ENCODE assay signal across 20 cellular contexts in the genomic region with DNA sequence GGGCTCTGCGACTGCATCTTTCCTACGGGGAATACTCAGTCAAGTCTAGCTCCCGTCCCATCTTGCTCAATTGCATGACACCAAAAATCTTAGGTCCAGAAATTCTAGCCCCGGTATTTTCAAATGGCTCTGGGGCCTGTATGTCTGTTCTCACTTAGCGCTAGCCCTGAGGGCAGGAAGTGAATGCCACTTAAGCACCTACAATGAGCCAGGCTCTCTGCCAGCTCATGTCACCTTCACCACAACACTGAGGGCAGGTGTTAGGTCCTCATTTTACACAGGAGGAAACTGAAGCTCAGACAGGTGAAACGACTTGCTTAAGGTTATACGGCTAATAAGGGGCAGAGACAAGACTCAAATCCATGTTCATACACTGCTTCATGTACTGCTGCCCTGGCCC.
DNase-seq lines count a peak whose midpoint lies in the region; ATAC-seq and TF ChIP-seq lines count a peak whose summit lies in the region.
"Had no signal": no experiment of that assay in that cellular context is flagged by ENCODE, and none has a peak within 500 bp of the region (broad histone marks: within the 10 kb centered on the region; RNA-seq: fewer than 3 reads in every experiment).

No MANE protein-coding gene starts in this region.

- peaks cover 0 to 4% of the 10 kb centered on the region in 2 donors for H3K27me3 Mint-ChIP-seq in CD8-positive, alpha-beta memory T cell
- H3K27me3 Mint-ChIP-seq in effector memory CD8-positive, alpha-beta T cell = no peaks in the 10 kb centered on the region
- no peaks in the 10 kb centered on the region for H3K27me3 Mint-ChIP-seq in osteocyte (ENCODE audit: unreplicated experiment)

- H3K36me3 Mint-ChIP-seq in CD8-positive, alpha-beta memory T cell = no peaks in the 10 kb centered on the region
- no peaks in the 10 kb centered on the region for H3K36me3 Mint-ChIP-seq in effector memory CD8-positive, alpha-beta T cell (ENCODE audit: insufficient read depth)
- H3K36me3 Mint-ChIP-seq in osteocyte (ENCODE audit: unreplicated experiment) = no peaks in the 10 kb centered on the region

- peak; percentile 2 to 53 (median 7) for DNase-seq in CD8-positive, alpha-beta memory T cell
- peak; percentile 70 for DNase-seq in NCI-H345 (lab: John Stamatoyannopoulos, UW)
- peak; percentile 5 to 9 (median 5) for DNase-seq in effector memory CD8-positive, alpha-beta T cell
- DNase-seq in osteocyte (ENCODE audit: extremely low spot score, unreplicated experiment) = no peak
- DNase-seq in GM13976 (ENCODE audit: low spot score) = no peak
- DNase-seq: activated CD4-positive, alpha-beta T cell treated with anti-CD3 and anti-CD28 coated beads for 4 hours; activated naive CD4-positive, alpha-beta T cell treated with anti-CD3 and anti-CD28 coated beads, Interleukin-2, amount 50 U/mL, for 16 hours; COR-L47; kidney; NCI-H1048; stimulated activated CD4-positive, alpha-beta T cell treated with anti-CD3 and anti-CD28 coated beads, Interleukin-4, amount 100 ng/mL, for 1 hour; uterus had no signal

- H3K4me3 Mint-ChIP-seq in CD8-positive, alpha-beta memory T cell = peak overlapping the region in 3 of 7 donors; percentile 40 to 57 (median 54)
- H3K4me3 Mint-ChIP-seq in effector memory CD8-positive, alpha-beta T cell = no peak overlapping the region
- H3K4me3 Mint-ChIP-seq in osteocyte (ENCODE audit: unreplicated experiment) = no peak overlapping the region
- H3K4me3 Mint-ChIP-seq: neural crest cell had no signal

- H3K4me1 Mint-ChIP-seq in CD8-positive, alpha-beta memory T cell = peaks cover 18% of the 10 kb centered on the region in 3 donors
- H3K4me1 Mint-ChIP-seq in effector memory CD8-positive, alpha-beta T cell (ENCODE audit: low read depth in 2 of 2) = peaks cover 3 to 7% of the 10 kb centered on the region in 2 donors
- no peaks in the 10 kb centered on the region for H3K4me1 Mint-ChIP-seq in osteocyte (ENCODE audit: unreplicated experiment)
- H3K4me1 Mint-ChIP-seq: neural crest cell had no signal

- ATAC-seq in effector memory CD8-positive, alpha-beta T cell (replicated peaks) = peak; percentile 98
- ATAC-seq in gastroesophageal sphincter (no peak), GM19035 (IDR thresholded peaks at IDR 0.05; ENCODE audit: unreplicated experiment) (no peak)
- ATAC-seq: HCT116 had no signal

- no peak overlapping the region for H3K4me3 ChIP-seq in CD8-positive, alpha-beta memory T cell (ENCODE audit: low read length)
- no peak overlapping the region for H3K4me3 ChIP-seq in gastroesophageal sphincter
- H3K4me3 ChIP-seq: hepatocyte, prostate gland, skin epidermis, uterus had no signal

- no peaks in the 10 kb centered on the region for H3K36me3 ChIP-seq in CD8-positive, alpha-beta memory T cell (ENCODE audit: insufficient read depth, low read length)
- no peaks in the 10 kb centered on the region for H3K36me3 ChIP-seq in gastroesophageal sphincter
- H3K36me3 ChIP-seq: prostate gland, uterus had no signal

- CTCF ChIA-PET in CD8-positive, alpha-beta memory T cell (lab: Charles Lee) = no interaction called here

- TF ChIP-seq POLR2A in gastroesophageal sphincter (IDR thresholded peaks at IDR 0.05) = no peak

- peak overlapping the region in 5 of 8 donors; percentile 21 to 66 (median 62) for H3K27ac Mint-ChIP-seq in CD8-positive, alpha-beta memory T cell
- peak overlapping the region in 1 of 2 donors; percentile 29 for H3K27ac Mint-ChIP-seq in effector memory CD8-positive, alpha-beta T cell
- no peak overlapping the region for H3K27ac Mint-ChIP-seq in osteocyte (ENCODE audit: unreplicated experiment)

- in situ Hi-C loops in GM13976 (cut with MboI; ENCODE audit: low sequenced_read_pairs, unreplicated experiment) = no loop called here

- TF ChIP-seq EP300 in Ishikawa (IDR thresholded peaks at IDR 0.05; ENCODE audit: borderline replicate concordance) = peak; percentile 63; the same call in 1 of the 2 replicates
- TF ChIP-seq EP300 in gastroesophageal sphincter (IDR thresholded peaks at IDR 0.05) = no peak

- H3K9me3 ChIP-seq in CD8-positive, alpha-beta memory T cell (ENCODE audit: low read length) = no peaks in the 10 kb centered on the region
- no peaks in the 10 kb centered on the region for H3K9me3 ChIP-seq in gastroesophageal sphincter
- H3K9me3 ChIP-seq: prostate gland, uterus had no signal

- no peaks in the 10 kb centered on the region for H3K9me3 Mint-ChIP-seq in CD8-positive, alpha-beta memory T cell
- H3K9me3 Mint-ChIP-seq in effector memory CD8-positive, alpha-beta T cell = no peaks in the 10 kb centered on the region
- H3K9me3 Mint-ChIP-seq in osteocyte (ENCODE audit: unreplicated experiment) = peaks cover 12% of the 10 kb centered on the region

- TF ChIP-seq CTCF in gastroesophageal sphincter (IDR thresholded peaks at IDR 0.05) (no peak), osteocyte (IDR thresholded peaks at IDR 0.05) (no peak), GM13976 (IDR thresholded peaks at IDR 0.05; ENCODE audit: borderline replicate concordance, control extremely low read depth, extremely low read depth, insufficient read depth, missing control alignments) (no peak)

- H3K27me3 ChIP-seq in CD8-positive, alpha-beta memory T cell (ENCODE audit: insufficient read depth, low read length, poor library complexity, severe bottlenecking) = no peaks in the 10 kb centered on the region
- H3K27me3 ChIP-seq in gastroesophageal sphincter = no peaks in the 10 kb centered on the region
- H3K27me3 ChIP-seq: hepatocyte, uterus had no signal

- TF ChIP-seq RAD21 in Ishikawa (IDR thresholded peaks at IDR 0.05; ENCODE audit: low read depth) = no peak

- 71 to 100% methylated on average over 1 to 7 of the region's 7 CpGs for WGBS in gastroesophageal sphincter (ENCODE audit: low coverage in 1 of 2), 2 donors

- peaks cover 7% of the 10 kb centered on the region for H3K4me1 ChIP-seq in CD8-positive, alpha-beta memory T cell (ENCODE audit: insufficient read depth, low read length)
- no peaks in the 10 kb centered on the region for H3K4me1 ChIP-seq in gastroesophageal sphincter
- H3K4me1 ChIP-seq: prostate gland, uterus had no signal

- no peak overlapping the region for H3K27ac ChIP-seq in CD8-positive, alpha-beta memory T cell (ENCODE audit: low read depth, low read length)
- H3K27ac ChIP-seq in gastroesophageal sphincter = no peak overlapping the region
- H3K27ac ChIP-seq: hepatocyte, prostate gland, skin epidermis, uterus had no signal

- POLR2A ChIA-PET in CD8-positive, alpha-beta memory T cell (lab: Charles Lee) = no interaction called here

TF ChIP-seq in Ishikawa, 13 proteins besides CTCF, POLR2A, EP300 and RAD21:
- peak; percentile 79 for TF ChIP-seq NFIC (IDR thresholded peaks at IDR 0.05)
- TF ChIP-seq, protein P1, sequence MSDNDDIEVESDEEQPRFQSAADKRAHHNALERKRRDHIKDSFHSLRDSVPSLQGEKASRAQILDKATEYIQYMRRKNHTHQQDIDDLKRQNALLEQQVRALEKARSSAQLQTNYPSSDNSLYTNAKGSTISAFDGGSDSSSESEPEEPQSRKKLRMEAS (IDR thresholded peaks at IDR 0.05) = peak; percentile 58; the same call in 1 of the 2 replicates
- peak; percentile 43; the same call in 1 of the 2 replicates for TF ChIP-seq TEAD4 (IDR thresholded peaks at IDR 0.05)
- TF ChIP-seq EGR1 (IDR thresholded peaks at IDR 0.05) = no peak
- peak; percentile 77 for TF ChIP-seq TCF12 (IDR thresholded peaks at IDR 0.05; ENCODE audit: low read depth)
- no peak for TF ChIP-seq YY1 (IDR thresholded peaks at IDR 0.05; ENCODE audit: low read depth)
- no peak for TF ChIP-seq FOXM1 (IDR thresholded peaks at IDR 0.05; ENCODE audit: borderline replicate concordance, low read depth)
- TF ChIP-seq, protein P2, sequence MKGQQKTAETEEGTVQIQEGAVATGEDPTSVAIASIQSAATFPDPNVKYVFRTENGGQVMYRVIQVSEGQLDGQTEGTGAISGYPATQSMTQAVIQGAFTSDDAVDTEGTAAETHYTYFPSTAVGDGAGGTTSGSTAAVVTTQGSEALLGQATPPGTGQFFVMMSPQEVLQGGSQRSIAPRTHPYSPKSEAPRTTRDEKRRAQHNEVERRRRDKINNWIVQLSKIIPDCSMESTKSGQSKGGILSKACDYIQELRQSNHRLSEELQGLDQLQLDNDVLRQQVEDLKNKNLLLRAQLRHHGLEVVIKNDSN (IDR thresholded peaks at IDR 0.05) = no peak
- TF ChIP-seq CEBPB (IDR thresholded peaks at IDR 0.05) = no peak
- no peak for TF ChIP-seq TAF1 (IDR thresholded peaks at IDR 0.05; ENCODE audit: low read depth)
- TF ChIP-seq CREB1 (IDR thresholded peaks at IDR 0.05; ENCODE audit: low read depth) = no peak
- TF ChIP-seq ZBTB7A (IDR thresholded peaks at IDR 0.05; ENCODE audit: low read depth) = no peak
- TF ChIP-seq, protein P3, sequence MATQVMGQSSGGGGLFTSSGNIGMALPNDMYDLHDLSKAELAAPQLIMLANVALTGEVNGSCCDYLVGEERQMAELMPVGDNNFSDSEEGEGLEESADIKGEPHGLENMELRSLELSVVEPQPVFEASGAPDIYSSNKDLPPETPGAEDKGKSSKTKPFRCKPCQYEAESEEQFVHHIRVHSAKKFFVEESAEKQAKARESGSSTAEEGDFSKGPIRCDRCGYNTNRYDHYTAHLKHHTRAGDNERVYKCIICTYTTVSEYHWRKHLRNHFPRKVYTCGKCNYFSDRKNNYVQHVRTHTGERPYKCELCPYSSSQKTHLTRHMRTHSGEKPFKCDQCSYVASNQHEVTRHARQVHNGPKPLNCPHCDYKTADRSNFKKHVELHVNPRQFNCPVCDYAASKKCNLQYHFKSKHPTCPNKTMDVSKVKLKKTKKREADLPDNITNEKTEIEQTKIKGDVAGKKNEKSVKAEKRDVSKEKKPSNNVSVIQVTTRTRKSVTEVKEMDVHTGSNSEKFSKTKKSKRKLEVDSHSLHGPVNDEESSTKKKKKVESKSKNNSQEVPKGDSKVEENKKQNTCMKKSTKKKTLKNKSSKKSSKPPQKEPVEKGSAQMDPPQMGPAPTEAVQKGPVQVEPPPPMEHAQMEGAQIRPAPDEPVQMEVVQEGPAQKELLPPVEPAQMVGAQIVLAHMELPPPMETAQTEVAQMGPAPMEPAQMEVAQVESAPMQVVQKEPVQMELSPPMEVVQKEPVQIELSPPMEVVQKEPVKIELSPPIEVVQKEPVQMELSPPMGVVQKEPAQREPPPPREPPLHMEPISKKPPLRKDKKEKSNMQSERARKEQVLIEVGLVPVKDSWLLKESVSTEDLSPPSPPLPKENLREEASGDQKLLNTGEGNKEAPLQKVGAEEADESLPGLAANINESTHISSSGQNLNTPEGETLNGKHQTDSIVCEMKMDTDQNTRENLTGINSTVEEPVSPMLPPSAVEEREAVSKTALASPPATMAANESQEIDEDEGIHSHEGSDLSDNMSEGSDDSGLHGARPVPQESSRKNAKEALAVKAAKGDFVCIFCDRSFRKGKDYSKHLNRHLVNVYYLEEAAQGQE (IDR thresholded peaks at IDR 0.05; ENCODE audit: low read depth) = no peak
TF ChIP-seq in Ishikawa: peak in this region for 4.

Comparison
In these comparisons a context has a peak if more than half of its experiments do, and no peak if none do; other contexts are left out.
1. DNase-seq: peak in CD8-positive, alpha-beta memory T cell (5 of 5), NCI-H345 (single experiment) and effector memory CD8-positive, alpha-beta T cell (3 of 3); none in osteocyte (single experiment) and GM13976 (single experiment).